8 cellular contexts compared by ENCODE assay signal in genomic region chrX:23784487-23785301, GRCh38.
A peak's percentile ranks its signal among the peaks of the same experiment; 100 is the strongest.
DNase-seq lines count a peak whose midpoint lies in the region; ATAC-seq and TF ChIP-seq lines count a peak whose summit lies in the region.

No MANE protein-coding gene starts in this region.

- H3K27me3 Mint-ChIP-seq in memory B cell: no peaks in the 10 kb centered on the region

- no peaks in the 10 kb centered on the region for H3K27me3 ChIP-seq in brain microvascular endothelial cell (replicated peaks)

- no peaks in the 10 kb centered on the region for H3K9me3 Mint-ChIP-seq in memory B cell

- H3K27ac ChIP-seq in brain microvascular endothelial cell: peak overlapping the region; percentile 83

- peaks cover 15% of the 10 kb centered on the region for H3K36me3 ChIP-seq in brain microvascular endothelial cell (replicated peaks)

- H3K36me3 Mint-ChIP-seq in memory B cell: peaks cover 14% of the 10 kb centered on the region

- H3K27ac Mint-ChIP-seq in memory B cell: peak overlapping the region; percentile 96

- in situ Hi-C loops in brain microvascular endothelial cell (cut with HindIII; ENCODE audit: low pct_ligation_motif_present, low sequenced_read_pairs): no loop called here

- peak overlapping the region; percentile 83 for H3K4me3 ChIP-seq in brain microvascular endothelial cell (ENCODE audit: low read depth, low read length)

- H3K4me3 Mint-ChIP-seq in memory B cell: peak overlapping the region; percentile 94

- peaks cover 9% of the 10 kb centered on the region for H3K4me1 Mint-ChIP-seq in memory B cell

- ATAC-seq in memory B cell (ENCODE audit: low read depth): peak; percentile 22

- DNase-seq in GDM1 (lab: John Stamatoyannopoulos, UW) (peak; percentile 10), NAMALWA (ENCODE audit: low spot score) (peak; percentile 55), brain microvascular endothelial cell (peak; percentile 20), memory B cell (ENCODE audit: low spot score in 2 of 2) (peak in 1 of 2 donors; percentile 24), LoVo (ENCODE audit: low spot score) (no peak), C1 segment of cervical spinal cord (lab: John Stamatoyannopoulos, UW) (no peak), NCI-H1105 treated with DMSO at 0.1 percent for 48 hours (lab: John Stamatoyannopoulos, UW) (no peak)
- no peak for DNase-seq in activated CD8-positive, alpha-beta memory T cell treated with anti-CD3 and anti-CD28 coated beads, Interleukin-2, amount 50 U/mL, for 48 hours

- no peak for TF ChIP-seq CTCF in brain microvascular endothelial cell (IDR thresholded peaks at IDR 0.05; ENCODE audit: low read depth, low read length, missing control alignments)

Comparison
In these comparisons a context has a peak if more than half of its experiments do, and no peak if none do; other contexts are left out.
1. DNase-seq: peak in GDM1 (single experiment), NAMALWA (single experiment) and brain microvascular endothelial cell (single experiment); none in LoVo (single experiment), C1 segment of cervical spinal cord (0 of 14), activated CD8-positive, alpha-beta memory T cell treated with anti-CD3 and anti-CD28 coated beads, Interleukin-2, amount 50 U/mL, for 48 hours (single experiment) and NCI-H1105 treated with DMSO at 0.1 percent for 48 hours (single experiment).